Comparison of ENCODE assay signal across 18 cellular contexts in the genomic region with DNA sequence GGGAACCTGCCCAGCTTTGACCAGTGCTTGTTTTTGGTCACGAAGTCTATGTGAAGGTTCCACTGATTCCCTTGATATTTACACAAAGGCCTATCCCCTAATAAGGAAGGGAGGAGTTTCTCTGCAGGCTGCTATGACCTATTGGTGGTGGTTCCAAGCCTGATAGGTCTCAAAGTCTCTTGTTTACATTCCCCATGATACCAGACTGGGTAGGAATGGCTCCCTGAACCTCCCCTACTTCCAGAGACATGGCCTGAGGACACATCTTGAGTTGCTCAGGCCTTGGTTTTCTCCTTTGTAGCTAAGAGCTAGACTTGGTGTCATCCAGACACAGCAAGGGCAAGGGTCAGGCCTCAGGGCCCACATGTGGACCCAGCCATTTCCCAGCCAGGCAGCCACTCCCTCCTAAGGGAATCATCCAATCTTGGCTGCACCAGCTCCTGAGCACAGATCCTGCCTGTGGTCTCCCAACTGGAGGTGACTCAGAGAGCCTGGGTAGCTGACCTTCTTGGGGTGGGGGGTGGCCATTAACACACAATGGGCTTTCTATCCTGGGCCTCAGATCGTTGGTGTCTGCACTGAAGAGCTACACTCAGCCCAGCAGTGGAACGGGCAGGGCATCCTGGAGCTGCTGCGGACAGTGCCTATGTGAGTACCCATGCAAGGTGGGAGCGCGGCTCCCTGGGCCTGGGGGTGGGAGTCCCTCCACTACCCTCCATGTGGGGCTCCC. TPM values are rescaled to one million over a fixed set of nuclear protein-coding genes. Genes with fewer than 3 reads are reported as not detected.
DNase-seq lines count a peak whose midpoint lies in the region; ATAC-seq and TF ChIP-seq lines count a peak whose summit lies in the region.
"Had no signal": no experiment of that assay in that cellular context is flagged by ENCODE, and none has a peak within 500 bp of the region (broad histone marks: within the 10 kb centered on the region; RNA-seq: fewer than 3 reads in every experiment).

No MANE protein-coding gene starts in this region.

- peaks cover 8% of the 10 kb centered on the region for H3K36me3 Mint-ChIP-seq in neural progenitor cell
- H3K36me3 Mint-ChIP-seq in activated naive CD8-positive, alpha-beta T cell treated with anti-CD3 and anti-CD28 coated beads, Interleukin-2, amount 50 U/mL, for 24 hours (ENCODE audit: low read depth): no peaks in the 10 kb centered on the region

- peak overlapping the region; percentile 40 for H3K27ac ChIP-seq in caudate nucleus (ENCODE audit: low read depth, low read length)
- no peak overlapping the region for H3K27ac ChIP-seq in neural progenitor cell
- no peak overlapping the region for H3K27ac ChIP-seq in ovary
- H3K27ac ChIP-seq: ascending aorta, hepatocyte, prostate gland, stomach, WERI-Rb-1 had no signal

- H3F3A ChIP-seq in Loucy (ENCODE audit: low read depth) (no peaks in the 10 kb centered on the region), neural progenitor cell (ENCODE audit: low read depth) (peaks cover 12% of the 10 kb centered on the region)

- H3K4me3 ChIP-seq in Loucy (ENCODE audit: low read length, poor library complexity, severe bottlenecking) (no peak overlapping the region), neural progenitor cell (no peak overlapping the region), ovary (no peak overlapping the region)
- H3K4me3 ChIP-seq: ascending aorta, hepatocyte, prostate gland, stomach had no signal

- H3K9me3 Mint-ChIP-seq in neural progenitor cell: no peaks in the 10 kb centered on the region
- H3K9me3 Mint-ChIP-seq in activated naive CD8-positive, alpha-beta T cell treated with anti-CD3 and anti-CD28 coated beads, Interleukin-2, amount 50 U/mL, for 24 hours: no peaks in the 10 kb centered on the region
- H3K9me3 Mint-ChIP-seq: CD4-positive, alpha-beta memory T cell had no signal

- no peak overlapping the region for H2AFZ ChIP-seq in Loucy (ENCODE audit: low read length)
- no peak overlapping the region for H2AFZ ChIP-seq in neural progenitor cell (replicated peaks)
- H2AFZ ChIP-seq: hepatocyte had no signal

- no peaks in the 10 kb centered on the region for H3K27me3 ChIP-seq in Loucy (ENCODE audit: insufficient read depth, low read length, poor library complexity, severe bottlenecking)
- no peaks in the 10 kb centered on the region for H3K27me3 ChIP-seq in neural progenitor cell
- no peaks in the 10 kb centered on the region for H3K27me3 ChIP-seq in ovary
- H3K27me3 ChIP-seq: ascending aorta, hepatocyte, stomach had no signal

- peaks cover 24% of the 10 kb centered on the region for H3K4me1 ChIP-seq in Loucy (ENCODE audit: insufficient read depth, low read length, poor library complexity, severe bottlenecking)
- peaks cover 3% of the 10 kb centered on the region for H3K4me1 ChIP-seq in neural progenitor cell
- no peaks in the 10 kb centered on the region for H3K4me1 ChIP-seq in ovary (ENCODE audit: insufficient read depth)
- H3K4me1 ChIP-seq: prostate gland had no signal

- H4K20me1 ChIP-seq in Loucy (ENCODE audit: insufficient read depth, low read length, poor library complexity, severe bottlenecking): no peaks in the 10 kb centered on the region
- peaks cover 7% of the 10 kb centered on the region for H4K20me1 ChIP-seq in neural progenitor cell (ENCODE audit: low read depth)

- H3K9me3 ChIP-seq in Loucy (ENCODE audit: insufficient read depth, low read depth, low read length): no peaks in the 10 kb centered on the region
- H3K9me3 ChIP-seq in neural progenitor cell (ENCODE audit: low read depth): no peaks in the 10 kb centered on the region
- H3K9me3 ChIP-seq in ovary: no peaks in the 10 kb centered on the region
- H3K9me3 ChIP-seq: ascending aorta, prostate gland, stomach had no signal

- H3K36me3 ChIP-seq in Loucy (ENCODE audit: insufficient read depth, low read length) (peaks cover 32% of the 10 kb centered on the region; the same call in 1 of the 2 replicates), neural progenitor cell (peaks cover under 1% of the 10 kb centered on the region), ovary (no peaks in the 10 kb centered on the region)
- H3K36me3 ChIP-seq: prostate gland had no signal

- peak overlapping the region; percentile 33 for H3K9ac ChIP-seq in Loucy (ENCODE audit: low read depth, low read length, poor library complexity, severe bottlenecking)
- H3K9ac ChIP-seq in neural progenitor cell: no peak overlapping the region

- no peak for TF ChIP-seq POLR2A in ovary (IDR thresholded peaks at IDR 0.05)

- DNase-seq in Caki2 (ENCODE audit: low read depth) (peak; percentile 19), caudate nucleus (lab: John Stamatoyannopoulos, UW) (no peak), neural progenitor cell (ENCODE audit: low spot score) (no peak), ovary (no peak)
- no peak for DNase-seq in activated naive CD8-positive, alpha-beta T cell treated with anti-CD3 and anti-CD28 coated beads, Interleukin-2, amount 50 U/mL, for 24 hours
- DNase-seq: CD4-positive, alpha-beta memory T cell; effector memory CD4-positive, alpha-beta T cell; NCI-H1417 treated with DMSO at 0.1 percent for 48 hours; NCI-H526; SHP77; stomach; WERI-Rb-1 had no signal

- ATAC-seq in activated naive CD8-positive, alpha-beta T cell treated with anti-CD3 and anti-CD28 coated beads, Interleukin-2, amount 50 U/mL, for 24 hours: no peak
- ATAC-seq in GM21576 (IDR thresholded peaks at IDR 0.05; ENCODE audit: unreplicated experiment) (no peak), GM21786 (IDR thresholded peaks at IDR 0.05; ENCODE audit: unreplicated experiment) (no peak)

- intact Hi-C loops in ovary (cut with DNase I): no loop called here

- no peak for TF ChIP-seq CTCF in Loucy (conservative IDR thresholded peaks at IDR 0.05; ENCODE audit: low read length)
- TF ChIP-seq CTCF in neural progenitor cell (IDR thresholded peaks at IDR 0.05): no peak
- TF ChIP-seq CTCF in ovary (IDR thresholded peaks at IDR 0.05): no peak

- no peak for TF ChIP-seq EP300 in ovary (IDR thresholded peaks at IDR 0.05)

- H3K4me1 Mint-ChIP-seq in neural progenitor cell: no peaks in the 10 kb centered on the region
- H3K4me1 Mint-ChIP-seq in activated naive CD8-positive, alpha-beta T cell treated with anti-CD3 and anti-CD28 coated beads, Interleukin-2, amount 50 U/mL, for 24 hours: no peaks in the 10 kb centered on the region

- no peak overlapping the region for H3K4me3 Mint-ChIP-seq in neural progenitor cell
- no peak overlapping the region for H3K4me3 Mint-ChIP-seq in activated naive CD8-positive, alpha-beta T cell treated with anti-CD3 and anti-CD28 coated beads, Interleukin-2, amount 50 U/mL, for 24 hours
- H3K4me3 Mint-ChIP-seq: CD4-positive, alpha-beta memory T cell had no signal

- in situ Hi-C loops in Caki2 (cut with HindIII; ENCODE audit: low pct_unique_long_range_greater_than_20kb, low sequenced_read_pairs): no loop called here

- no peak overlapping the region for H3K4me2 ChIP-seq in Loucy (ENCODE audit: low read depth, low read length, poor library complexity, severe bottlenecking)
- H3K4me2 ChIP-seq in neural progenitor cell: no peak overlapping the region
- H3K4me2 ChIP-seq: hepatocyte had no signal

- no peaks in the 10 kb centered on the region for H3K27me3 Mint-ChIP-seq in neural progenitor cell (ENCODE audit: insufficient read depth, low read depth)
- H3K27me3 Mint-ChIP-seq in activated naive CD8-positive, alpha-beta T cell treated with anti-CD3 and anti-CD28 coated beads, Interleukin-2, amount 50 U/mL, for 24 hours: no peaks in the 10 kb centered on the region
- H3K27me3 Mint-ChIP-seq: CD4-positive, alpha-beta memory T cell had no signal

- H3K9me2 ChIP-seq in Loucy (replicated peaks; ENCODE audit: low read depth, low read length): no peaks in the 10 kb centered on the region

- peak overlapping the region; percentile 88 for H3K27ac Mint-ChIP-seq in neural progenitor cell
- H3K27ac Mint-ChIP-seq in activated naive CD8-positive, alpha-beta T cell treated with anti-CD3 and anti-CD28 coated beads, Interleukin-2, amount 50 U/mL, for 24 hours: no peak overlapping the region

- H3K79me2 ChIP-seq in Loucy (ENCODE audit: insufficient read depth, low read length) (0 out of 2 replicates have a peak, but pooled peaks cover 4% of the 10 kb centered on the region), neural progenitor cell (ENCODE audit: low read depth) (peaks cover 7% of the 10 kb centered on the region)

- 76 to 85% (median 80%) methylated on average over 6 of the region's 6 CpGs for WGBS in ovary, 3 donors

RNA-seq across cellular contexts. Expression of a gene that starts 51.0 kb away (rescaled TPM):
- 69.2 and 73.4 TPM in 2 replicates for total RNA-seq in Caki2 (2014; rRNA removed; shearing (Covaris generic); ENCODE audit: low replicate concordance)
- total RNA-seq in neural progenitor cell (ENCODE audit: low replicate concordance) (31.4 and 33.8 TPM in 2 replicates), ovary (100 to 1,000 TPM in 2 of 7 donors, 10 to 100 TPM in 5; 48.5 to 120 (median 91.7) TPM)
- polyA plus RNA-seq in ovary: 10 to 100 TPM; 74.7 to 84.3 TPM
